18 cellular contexts compared by ENCODE assay signal in the genomic region with DNA sequence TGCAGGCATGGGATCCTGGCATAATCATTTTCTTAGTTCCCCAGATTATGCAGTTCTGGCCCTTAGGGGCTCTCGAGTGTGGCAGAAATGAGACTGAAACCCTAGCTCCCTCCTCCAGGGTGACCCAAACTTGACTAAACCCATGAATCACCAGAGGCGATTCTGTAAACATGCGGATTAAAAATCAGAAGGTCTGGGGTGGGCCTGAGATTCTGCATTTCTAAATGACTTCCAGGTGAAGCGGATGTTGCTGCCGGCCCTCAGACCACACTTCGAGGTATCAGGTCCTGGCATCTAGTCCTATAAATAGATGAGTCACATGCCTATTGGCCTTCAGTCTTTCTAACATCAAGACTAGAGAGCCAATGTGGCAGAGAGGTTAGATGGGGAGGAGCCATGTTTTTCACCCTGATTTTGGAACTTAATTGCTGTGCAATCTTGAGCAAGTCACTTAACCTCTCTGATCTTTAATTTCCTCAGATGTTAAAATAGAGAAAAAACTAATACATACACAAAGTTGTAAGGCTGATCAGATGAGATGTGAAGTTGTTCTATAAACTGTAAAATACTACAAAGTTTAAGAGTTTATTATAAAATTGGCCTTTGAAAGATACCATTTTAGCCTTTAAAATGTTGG.
DNase-seq lines count a peak whose midpoint lies in the region; ATAC-seq, FAIRE-seq and TF ChIP-seq lines count a peak whose summit lies in the region.
"Had no signal": no experiment of that assay in that cellular context is flagged by ENCODE, and none has a peak within 500 bp of the region (broad histone marks: within the 10 kb centered on the region; RNA-seq: fewer than 3 reads in every experiment).

No MANE protein-coding gene starts in this region.

- TF ChIP-seq RAD21 in H1 (IDR thresholded peaks at IDR 0.05 in 1 of 2, conservative IDR thresholded peaks at IDR 0.05 in 1 of 2; ENCODE audit: low read depth in 2 of 2, low read length in 2 of 2): no peak

- H3K36me3 ChIP-seq in H1 (ENCODE audit: control insufficient read depth in 2 of 4, insufficient read depth in 4 of 4, low read length in 3 of 4) (no peaks in the 10 kb centered on the region), skeletal muscle tissue (ENCODE audit: control insufficient read depth in 3 of 3, insufficient read depth in 3 of 3, low read length in 3 of 3) (no peaks in the 10 kb centered on the region)
- H3K36me3 ChIP-seq: transverse colon had no signal

- H4K5ac ChIP-seq in H1 (ENCODE audit: insufficient read length, low read depth, low read length): no peak overlapping the region

- H3K9me3 ChIP-seq in H1 (ENCODE audit: insufficient read depth in 2 of 2, low read depth in 1 of 2, low read length in 1 of 2): no peaks in the 10 kb centered on the region
- H3K9me3 ChIP-seq in skeletal muscle tissue (ENCODE audit: control insufficient read depth in 3 of 3, low read length in 3 of 3): no peaks in the 10 kb centered on the region
- H3K9me3 ChIP-seq: transverse colon had no signal

- CTCF ChIA-PET in H1 (lab: Charles Lee; ENCODE audit: partially characterized antibody): interaction anchor here (0.6 kb wide), 1 partner anchor 151 kb away, joined by 3 read pairs; no protein-coding TSS in a partner anchor

- no peak overlapping the region for H3K4me2 ChIP-seq in H1 (ENCODE audit: insufficient read depth in 1 of 2, low read depth in 2 of 2, low read length in 2 of 2)

- H3K9ac ChIP-seq in H1 (replicated peaks in 1 of 4; ENCODE audit: extremely low read depth in 1 of 4, low read depth in 3 of 4, low read length in 3 of 4): no peak overlapping the region; a peak in 1 of 7 replicates
- no peak overlapping the region for H3K9ac ChIP-seq in skeletal muscle tissue (ENCODE audit: low read depth in 1 of 3, low read length in 3 of 3)

- TF ChIP-seq CTCF in HFF-Myc (IDR thresholded peaks at IDR 0.05; ENCODE audit: low read depth, low read length, missing control alignments) (no peak), H1 (IDR thresholded peaks at IDR 0.05; ENCODE audit: control extremely low read depth in 1 of 3, insufficient read depth in 1 of 3, low read depth in 1 of 3, low read length in 3 of 3) (no peak)

- no peak for TF ChIP-seq POLR2A in H1 (IDR thresholded peaks at IDR 0.05; ENCODE audit: control extremely low read depth in 1 of 2, low read depth in 2 of 2, low read length in 2 of 2)
- no peak for TF ChIP-seq POLR2A in GM12892 (IDR thresholded peaks at IDR 0.05; ENCODE audit: low read depth, low read length)

- peaks cover 10 to 31% (median 13%) of the 10 kb centered on the region in 4 donors for H3K4me1 Mint-ChIP-seq in naive thymus-derived CD8-positive, alpha-beta T cell

- H4K8ac ChIP-seq in H1 (ENCODE audit: extremely low read depth, insufficient read depth, low read length): no peak overlapping the region

- H3K4me3 Mint-ChIP-seq in naive thymus-derived CD8-positive, alpha-beta T cell: no peak overlapping the region
- H3K4me3 Mint-ChIP-seq: CD4-positive, alpha-beta T cell had no signal

- H2BK20ac ChIP-seq in H1 (ENCODE audit: low read length): no peak overlapping the region

- no peak overlapping the region for H2AK5ac ChIP-seq in H1 (ENCODE audit: low read depth, low read length)

- no peaks in the 10 kb centered on the region for H3K79me1 ChIP-seq in H1 (ENCODE audit: low read depth, low read length)

- peak; percentile 60 for DNase-seq in EH (ENCODE audit: low read depth)
- DNase-seq in HFF-Myc (ENCODE audit: extremely low read depth, low read depth): peak; percentile 59
- DNase-seq in H1 (ENCODE audit: low read depth in 1 of 2, low spot score in 2 of 2): no peak
- DNase-seq in GM12892 (ENCODE audit: insufficient read length): no peak
- no peak for DNase-seq in naive thymus-derived CD8-positive, alpha-beta T cell
- no peak for DNase-seq in HuH-7.5 (ENCODE audit: low spot score)
- DNase-seq: activated CD4-positive, alpha-beta T cell treated with anti-CD3 and anti-CD28 coated beads, Interleukin-2, amount 50 U/mL, for 1 hour; CD4-positive, alpha-beta T cell; NCI-H187 treated with DMSO at 0.1 percent for 48 hours; NCI-H526 treated with DMSO at 0.1 percent for 48 hours; stimulated activated CD4-positive, alpha-beta T cell treated with anti-CD3 and anti-CD28 coated beads, Interleukin-15, amount 100 ng/mL, for 24 hours; T-helper 9 cell; transverse colon had no signal

- TF ChIP-seq EP300 in H1 (IDR thresholded peaks at IDR 0.05; ENCODE audit: borderline replicate concordance in 1 of 2, low read depth in 2 of 2, low read length in 2 of 2): no peak

- H2BK12ac ChIP-seq in H1 (ENCODE audit: low read depth, low read length): no peak overlapping the region

- no peak overlapping the region for H3K27ac ChIP-seq in H1 (ENCODE audit: low read depth, low read length)
- H3K27ac ChIP-seq in skeletal muscle tissue (ENCODE audit: low read depth, low read length): peak overlapping the region; percentile 83
- H3K27ac ChIP-seq: HL-60 had no signal

- H4K20me1 ChIP-seq in H1 (replicated peaks in 1 of 2; ENCODE audit: control insufficient read depth in 1 of 2, insufficient read depth in 2 of 2, low read length in 2 of 2): no peaks in the 10 kb centered on the region

- no peak overlapping the region for H3K18ac ChIP-seq in H1 (ENCODE audit: extremely low read depth, low read length)

- no peak for ATAC-seq in naive thymus-derived CD8-positive, alpha-beta T cell
- ATAC-seq: foreskin keratinocyte had no signal

- H3K4me3 ChIP-seq in HFF-Myc (replicated peaks; ENCODE audit: low read depth, low read length) (no peak overlapping the region), H1 (ENCODE audit: extremely low read depth in 1 of 4, insufficient read depth in 2 of 4, low read depth in 3 of 4, low read length in 4 of 4) (no peak overlapping the region), skeletal muscle tissue (ENCODE audit: low read length in 3 of 3) (no peak overlapping the region)
- H3K4me3 ChIP-seq: transverse colon had no signal

- H3K14ac ChIP-seq in H1 (ENCODE audit: insufficient read length): no peak overlapping the region

- no peak overlapping the region for H2BK5ac ChIP-seq in H1 (ENCODE audit: low read depth, low read length)

- no peak overlapping the region for H3K4ac ChIP-seq in H1 (replicated peaks; ENCODE audit: insufficient read length, low read depth, low read length)

- FAIRE-seq in H1 (lab: Jason Lieb, UNC): no peak
- no peak for FAIRE-seq in GM12892 (lab: Jason Lieb, UNC)
- FAIRE-seq: G401.6, islet of Langerhans had no signal

- H3K36me3 Mint-ChIP-seq in naive thymus-derived CD8-positive, alpha-beta T cell: no peaks in the 10 kb centered on the region

- POLR2A ChIA-PET in H1 (lab: Charles Lee; ENCODE audit: partially characterized antibody): no interaction called here
- POLR2A ChIA-PET in naive thymus-derived CD8-positive, alpha-beta T cell (lab: Charles Lee): no interaction called here

- H3K23ac ChIP-seq in H1 (ENCODE audit: insufficient read length): no peak overlapping the region

- no peak overlapping the region for H2BK15ac ChIP-seq in H1 (ENCODE audit: low read length)

- H3K79me2 ChIP-seq in H1 (ENCODE audit: control insufficient read depth in 1 of 2, insufficient read depth in 2 of 2, low read length in 2 of 2): no peaks in the 10 kb centered on the region

- no peak overlapping the region for H2BK120ac ChIP-seq in H1 (replicated peaks; ENCODE audit: low read depth, low read length)

- H3K27ac Mint-ChIP-seq in naive thymus-derived CD8-positive, alpha-beta T cell: no peak overlapping the region
- H3K27ac Mint-ChIP-seq: CD4-positive, alpha-beta T cell had no signal

- H3K27me3 ChIP-seq in H1 (replicated peaks in 1 of 4; ENCODE audit: control insufficient read depth in 3 of 4, extremely low read depth in 1 of 4, insufficient read depth in 3 of 4, low read length in 3 of 4) (no peaks in the 10 kb centered on the region), skeletal muscle tissue (ENCODE audit: control insufficient read depth in 3 of 3, insufficient read depth in 3 of 3, low read length in 3 of 3) (no peaks in the 10 kb centered on the region)
- H3K27me3 ChIP-seq: foreskin keratinocyte, transverse colon had no signal

- H3K9me3 Mint-ChIP-seq in naive thymus-derived CD8-positive, alpha-beta T cell: no peaks in the 10 kb centered on the region
- H3K9me3 Mint-ChIP-seq: CD4-positive, alpha-beta T cell had no signal

- H3K23me2 ChIP-seq in H1 (ENCODE audit: low read depth, low read length): no peaks in the 10 kb centered on the region

- no peak overlapping the region for H4K91ac ChIP-seq in H1 (replicated peaks; ENCODE audit: insufficient read length, low read length)

- no peaks in the 10 kb centered on the region for H3K27me3 Mint-ChIP-seq in naive thymus-derived CD8-positive, alpha-beta T cell
- H3K27me3 Mint-ChIP-seq: CD4-positive, alpha-beta T cell had no signal

- H3K56ac ChIP-seq in H1 (replicated peaks; ENCODE audit: insufficient read length, low read depth, low read length): no peak overlapping the region

- no peaks in the 10 kb centered on the region for H3K4me1 ChIP-seq in H1 (replicated peaks in 1 of 4; ENCODE audit: control insufficient read depth in 3 of 4, insufficient read depth in 4 of 4, low read length in 3 of 4)
- peaks cover 53 to 59% (median 59%) of the 10 kb centered on the region in 3 donors for H3K4me1 ChIP-seq in skeletal muscle tissue (ENCODE audit: control insufficient read depth in 3 of 3, insufficient read depth in 3 of 3, low read length in 3 of 3)
- H3K4me1 ChIP-seq: transverse colon had no signal

- H2AFZ ChIP-seq in H1 (ENCODE audit: low read length): no peak overlapping the region

- 94% methylated on average over 6 of the region's 6 CpGs; no CpG with 5 or more reads in 1 of the 2 experiments for WGBS in H1 (ENCODE audit: extremely low coverage in 1 of 2, insufficient coverage in 1 of 2, insufficient read length in 1 of 2, insufficient replicate concordance in 2 of 2, low coverage in 1 of 2, low lambda C conversion rate in 2 of 2, missing lambda C conversion rate in 1 of 2), 2 experiments

TF ChIP-seq in H1, 55 proteins besides CTCF, POLR2A, EP300 and RAD21:
- TF ChIP-seq KDM1A (IDR thresholded peaks at IDR 0.05; ENCODE audit: borderline replicate concordance, low read length): peak; percentile 82
- TF ChIP-seq HDAC2 (IDR thresholded peaks at IDR 0.05; ENCODE audit: borderline replicate concordance in 1 of 2, low read depth in 2 of 2, low read length in 2 of 2): peak in 1 of 2 experiments; percentile 51; a peak in 1 of 4 replicates
- no peak for TF ChIP-seq POLR2AphosphoS5 (IDR thresholded peaks at IDR 0.05; ENCODE audit: low read depth, low read length)
TF ChIP-seq in H1: peak in this region for 2.

Comparison
In these comparisons a context has a peak if more than half of its experiments do, and no peak if none do; other contexts are left out.
1. DNase-seq: peak in EH (single experiment) and HFF-Myc (single experiment); none in H1 (0 of 2), GM12892 (single experiment), naive thymus-derived CD8-positive, alpha-beta T cell (0 of 10) and HuH-7.5 (single experiment).